In the genomic region with DNA sequence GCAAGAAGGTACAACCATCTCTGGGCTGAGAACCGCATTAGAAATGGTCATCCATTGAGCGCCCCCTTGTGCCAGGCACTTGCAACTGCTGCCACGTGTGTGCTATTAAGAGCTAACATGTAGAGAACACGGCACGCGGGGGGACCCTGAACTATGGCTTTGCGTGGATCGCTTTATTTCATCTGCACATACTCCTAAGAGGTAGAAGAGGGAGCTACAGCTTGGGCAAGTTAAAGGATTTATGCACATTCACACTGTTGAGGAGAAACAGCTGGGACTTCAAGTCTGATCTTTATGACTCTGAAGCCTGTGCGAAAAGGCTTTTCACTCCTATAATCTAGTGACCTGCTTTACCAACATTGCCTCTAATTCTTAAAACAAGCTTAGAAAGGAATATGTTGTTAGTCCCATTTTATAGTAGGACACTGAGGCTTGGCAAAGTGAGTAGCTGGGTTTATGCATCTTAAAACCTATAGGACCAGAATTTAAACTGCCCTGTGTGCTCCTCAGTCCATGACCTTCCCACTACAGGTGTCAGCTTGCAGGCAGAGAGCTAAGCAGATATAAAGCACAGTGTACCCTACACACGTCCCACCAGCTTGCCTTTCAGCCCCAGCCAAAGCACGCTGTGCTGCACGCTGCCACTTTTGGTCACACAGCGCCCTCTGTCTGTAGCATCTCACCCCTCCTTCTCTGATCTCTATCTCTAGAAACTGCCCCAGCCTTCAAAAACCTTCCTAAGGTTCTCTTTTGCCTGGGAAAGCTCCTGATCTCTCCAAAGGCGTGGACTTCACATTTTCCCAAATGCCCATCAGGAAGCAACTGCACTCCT, we compare ENCODE assay signal across 1 cellular context.
TF ChIP-seq lines count a peak whose summit lies in the region.

No MANE protein-coding gene starts in this region.

TF ChIP-seq in K562, 482 proteins besides CTCF, POLR2A, EP300 and RAD21 (continued from another document and continues in another):
- TF ChIP-seq, protein P1, sequence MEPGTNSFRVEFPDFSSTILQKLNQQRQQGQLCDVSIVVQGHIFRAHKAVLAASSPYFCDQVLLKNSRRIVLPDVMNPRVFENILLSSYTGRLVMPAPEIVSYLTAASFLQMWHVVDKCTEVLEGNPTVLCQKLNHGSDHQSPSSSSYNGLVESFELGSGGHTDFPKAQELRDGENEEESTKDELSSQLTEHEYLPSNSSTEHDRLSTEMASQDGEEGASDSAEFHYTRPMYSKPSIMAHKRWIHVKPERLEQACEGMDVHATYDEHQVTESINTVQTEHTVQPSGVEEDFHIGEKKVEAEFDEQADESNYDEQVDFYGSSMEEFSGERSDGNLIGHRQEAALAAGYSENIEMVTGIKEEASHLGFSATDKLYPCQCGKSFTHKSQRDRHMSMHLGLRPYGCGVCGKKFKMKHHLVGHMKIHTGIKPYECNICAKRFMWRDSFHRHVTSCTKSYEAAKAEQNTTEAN (CRISPR knock-in tag; IDR thresholded peaks at IDR 0.05), result no peak
- TF ChIP-seq CEBPG (CRISPR knock-in tag; IDR thresholded peaks at IDR 0.05), result no peak
- TF ChIP-seq CEBPG (tag; conservative IDR thresholded peaks at IDR 0.05 in 1 of 2, IDR thresholded peaks at IDR 0.05 in 1 of 2), result no peak
- no peak for TF ChIP-seq FOXM1 (IDR thresholded peaks at IDR 0.05; ENCODE audit: low read depth)
- no peak for TF ChIP-seq FOXM1 (CRISPR knock-in tag; IDR thresholded peaks at IDR 0.05; ENCODE audit: low read depth)
- TF ChIP-seq GTF2A2 (tag; IDR thresholded peaks at IDR 0.05), result no peak
- TF ChIP-seq MCM7 (IDR thresholded peaks at IDR 0.05), result no peak
- no peak for TF ChIP-seq PTBP1 (IDR thresholded peaks at IDR 0.05; ENCODE audit: low read depth, low read length)
- TF ChIP-seq SMAD3 (CRISPR knock-in tag; conservative IDR thresholded peaks at IDR 0.05), result no peak
- TF ChIP-seq DNMT1 (IDR thresholded peaks at IDR 0.05), result no peak
- no peak for TF ChIP-seq ZNF217 (CRISPR knock-in tag; IDR thresholded peaks at IDR 0.05)
- TF ChIP-seq SRF (CRISPR knock-in tag; IDR thresholded peaks at IDR 0.05), result no peak
- TF ChIP-seq SRSF3 (IDR thresholded peaks at IDR 0.05; ENCODE audit: insufficient read depth, low read length), result no peak
- TF ChIP-seq NFATC3 (IDR thresholded peaks at IDR 0.05), result no peak
- TF ChIP-seq TFAM (CRISPR knock-in tag; conservative IDR thresholded peaks at IDR 0.05), result no peak
- TF ChIP-seq DMBX1 (CRISPR knock-in tag; IDR thresholded peaks at IDR 0.05; ENCODE audit: borderline replicate concordance), result no peak
- no peak for TF ChIP-seq POLR3A (IDR thresholded peaks at IDR 0.05; ENCODE audit: borderline replicate concordance, extremely low read depth, insufficient read depth, insufficient read length)
- TF ChIP-seq, protein P2, sequence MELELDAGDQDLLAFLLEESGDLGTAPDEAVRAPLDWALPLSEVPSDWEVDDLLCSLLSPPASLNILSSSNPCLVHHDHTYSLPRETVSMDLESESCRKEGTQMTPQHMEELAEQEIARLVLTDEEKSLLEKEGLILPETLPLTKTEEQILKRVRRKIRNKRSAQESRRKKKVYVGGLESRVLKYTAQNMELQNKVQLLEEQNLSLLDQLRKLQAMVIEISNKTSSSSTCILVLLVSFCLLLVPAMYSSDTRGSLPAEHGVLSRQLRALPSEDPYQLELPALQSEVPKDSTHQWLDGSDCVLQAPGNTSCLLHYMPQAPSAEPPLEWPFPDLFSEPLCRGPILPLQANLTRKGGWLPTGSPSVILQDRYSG (tag; conservative IDR thresholded peaks at IDR 0.05; ENCODE audit: low read depth), result no peak
- peak; percentile 94; the same call in 1 of the 2 replicates for TF ChIP-seq STAG1 (CRISPR knock-in tag; IDR thresholded peaks at IDR 0.05; ENCODE audit: borderline replicate concordance)
- TF ChIP-seq ZNF668 (CRISPR knock-in tag; IDR thresholded peaks at IDR 0.05), result no peak
- peak; percentile 80 for TF ChIP-seq ARID2 (IDR thresholded peaks at IDR 0.05)
- peak; percentile 36 for TF ChIP-seq XRCC5 (IDR thresholded peaks at IDR 0.05; ENCODE audit: low read depth, low read length)
- peak; percentile 96 for TF ChIP-seq SMC3 (conservative IDR thresholded peaks at IDR 0.05; ENCODE audit: insufficient read depth, low read depth, low read length)
- no peak for TF ChIP-seq KLF13 (tag; IDR thresholded peaks at IDR 0.05; ENCODE audit: borderline replicate concordance, low read depth)
- TF ChIP-seq, protein P3, sequence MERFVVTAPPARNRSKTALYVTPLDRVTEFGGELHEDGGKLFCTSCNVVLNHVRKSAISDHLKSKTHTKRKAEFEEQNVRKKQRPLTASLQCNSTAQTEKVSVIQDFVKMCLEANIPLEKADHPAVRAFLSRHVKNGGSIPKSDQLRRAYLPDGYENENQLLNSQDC (CRISPR knock-in tag; IDR thresholded peaks at IDR 0.05), result no peak
- TF ChIP-seq ETV5 (CRISPR knock-in tag; IDR thresholded peaks at IDR 0.05; ENCODE audit: low read depth), result 0 out of 2 replicates have a peak, but pooled peaks have one; percentile 47
- no peak for TF ChIP-seq POLR2H (tag; IDR thresholded peaks at IDR 0.05; ENCODE audit: low read depth)
- TF ChIP-seq, protein P4, sequence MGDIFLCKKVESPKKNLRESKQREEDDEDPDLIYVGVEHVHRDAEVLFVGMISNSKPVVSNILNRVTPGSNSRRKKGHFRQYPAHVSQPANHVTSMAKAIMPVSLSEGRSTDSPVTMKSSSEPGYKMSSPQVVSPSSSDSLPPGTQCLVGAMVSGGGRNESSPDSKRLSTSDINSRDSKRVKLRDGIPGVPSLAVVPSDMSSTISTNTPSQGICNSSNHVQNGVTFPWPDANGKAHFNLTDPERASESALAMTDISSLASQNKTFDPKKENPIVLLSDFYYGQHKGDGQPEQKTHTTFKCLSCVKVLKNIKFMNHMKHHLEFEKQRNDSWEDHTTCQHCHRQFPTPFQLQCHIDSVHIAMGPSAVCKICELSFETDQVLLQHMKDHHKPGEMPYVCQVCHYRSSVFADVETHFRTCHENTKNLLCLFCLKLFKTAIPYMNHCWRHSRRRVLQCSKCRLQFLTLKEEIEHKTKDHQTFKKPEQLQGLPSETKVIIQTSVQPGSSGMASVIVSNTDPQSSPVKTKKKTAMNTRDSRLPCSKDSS (IDR thresholded peaks at IDR 0.05; ENCODE audit: low read depth, partially characterized antibody), result no peak
- 0 out of 2 replicates have a peak, but pooled peaks have one; percentile 19 for TF ChIP-seq SOX6 (IDR thresholded peaks at IDR 0.05)
- TF ChIP-seq CTBP1 (IDR thresholded peaks at IDR 0.05; ENCODE audit: borderline replicate concordance), result peak; percentile 36; the same call in 1 of the 2 replicates
- TF ChIP-seq TEAD4 (IDR thresholded peaks at IDR 0.05; ENCODE audit: low read length), result 0 out of 2 replicates have a peak, but pooled peaks have one; percentile 38
- no peak for TF ChIP-seq TEAD4 (CRISPR knock-in tag; IDR thresholded peaks at IDR 0.05; ENCODE audit: borderline replicate concordance)
- TF ChIP-seq BHLHE40 (IDR thresholded peaks at IDR 0.05; ENCODE audit: low read length), result peak; percentile 17; the same call in 1 of the 2 replicates
- 0 out of 2 replicates have a peak, but pooled peaks have one; percentile 29 for TF ChIP-seq ARID1B (IDR thresholded peaks at IDR 0.05)
- TF ChIP-seq, protein P5, sequence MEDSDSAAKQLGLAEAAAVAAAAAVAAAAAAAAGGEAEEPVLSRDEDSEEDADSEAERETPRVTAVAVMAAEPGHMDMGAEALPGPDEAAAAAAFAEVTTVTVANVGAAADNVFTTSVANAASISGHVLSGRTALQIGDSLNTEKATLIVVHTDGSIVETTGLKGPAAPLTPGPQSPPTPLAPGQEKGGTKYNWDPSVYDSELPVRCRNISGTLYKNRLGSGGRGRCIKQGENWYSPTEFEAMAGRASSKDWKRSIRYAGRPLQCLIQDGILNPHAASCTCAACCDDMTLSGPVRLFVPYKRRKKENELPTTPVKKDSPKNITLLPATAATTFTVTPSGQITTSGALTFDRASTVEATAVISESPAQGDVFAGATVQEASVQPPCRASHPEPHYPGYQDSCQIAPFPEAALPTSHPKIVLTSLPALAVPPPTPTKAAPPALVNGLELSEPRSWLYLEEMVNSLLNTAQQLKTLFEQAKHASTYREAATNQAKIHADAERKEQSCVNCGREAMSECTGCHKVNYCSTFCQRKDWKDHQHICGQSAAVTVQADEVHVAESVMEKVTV (CRISPR knock-in tag; IDR thresholded peaks at IDR 0.05), result peak; percentile 83
- peak; percentile 87 for TF ChIP-seq ZNF764 (CRISPR knock-in tag; IDR thresholded peaks at IDR 0.05; ENCODE audit: low read depth)
- TF ChIP-seq, protein P6, sequence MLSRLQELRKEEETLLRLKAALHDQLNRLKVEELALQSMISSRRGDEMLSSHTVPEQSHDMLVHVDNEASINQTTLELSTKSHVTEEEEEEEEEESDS (CRISPR knock-in tag; IDR thresholded peaks at IDR 0.05), result no peak
- TF ChIP-seq CREB1 (IDR thresholded peaks at IDR 0.05), result no peak
- TF ChIP-seq CREB1 (CRISPR knock-in tag; IDR thresholded peaks at IDR 0.05), result 0 out of 2 replicates have a peak, but pooled peaks have one; percentile 31
- TF ChIP-seq PHB (CRISPR knock-in tag; IDR thresholded peaks at IDR 0.05), result no peak
- no peak for TF ChIP-seq SP2 (IDR thresholded peaks at IDR 0.05; ENCODE audit: extremely low read depth, low read depth, low read length, poor library complexity, severe bottlenecking)
- TF ChIP-seq, protein P7, sequence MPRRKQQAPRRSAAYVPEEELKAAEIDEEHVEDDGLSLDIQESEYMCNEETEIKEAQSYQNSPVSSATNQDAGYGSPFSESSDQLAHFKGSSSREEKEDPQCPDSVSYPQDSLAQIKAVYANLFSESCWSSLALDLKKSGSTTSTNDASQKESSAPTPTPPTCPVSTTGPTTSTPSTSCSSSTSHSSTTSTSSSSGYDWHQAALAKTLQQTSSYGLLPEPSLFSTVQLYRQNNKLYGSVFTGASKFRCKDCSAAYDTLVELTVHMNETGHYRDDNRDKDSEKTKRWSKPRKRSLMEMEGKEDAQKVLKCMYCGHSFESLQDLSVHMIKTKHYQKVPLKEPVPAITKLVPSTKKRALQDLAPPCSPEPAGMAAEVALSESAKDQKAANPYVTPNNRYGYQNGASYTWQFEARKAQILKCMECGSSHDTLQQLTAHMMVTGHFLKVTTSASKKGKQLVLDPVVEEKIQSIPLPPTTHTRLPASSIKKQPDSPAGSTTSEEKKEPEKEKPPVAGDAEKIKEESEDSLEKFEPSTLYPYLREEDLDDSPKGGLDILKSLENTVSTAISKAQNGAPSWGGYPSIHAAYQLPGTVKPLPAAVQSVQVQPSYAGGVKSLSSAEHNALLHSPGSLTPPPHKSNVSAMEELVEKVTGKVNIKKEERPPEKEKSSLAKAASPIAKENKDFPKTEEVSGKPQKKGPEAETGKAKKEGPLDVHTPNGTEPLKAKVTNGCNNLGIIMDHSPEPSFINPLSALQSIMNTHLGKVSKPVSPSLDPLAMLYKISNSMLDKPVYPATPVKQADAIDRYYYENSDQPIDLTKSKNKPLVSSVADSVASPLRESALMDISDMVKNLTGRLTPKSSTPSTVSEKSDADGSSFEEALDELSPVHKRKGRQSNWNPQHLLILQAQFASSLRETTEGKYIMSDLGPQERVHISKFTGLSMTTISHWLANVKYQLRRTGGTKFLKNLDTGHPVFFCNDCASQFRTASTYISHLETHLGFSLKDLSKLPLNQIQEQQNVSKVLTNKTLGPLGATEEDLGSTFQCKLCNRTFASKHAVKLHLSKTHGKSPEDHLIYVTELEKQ (CRISPR knock-in tag; IDR thresholded peaks at IDR 0.05), result no peak
- TF ChIP-seq, protein P8, sequence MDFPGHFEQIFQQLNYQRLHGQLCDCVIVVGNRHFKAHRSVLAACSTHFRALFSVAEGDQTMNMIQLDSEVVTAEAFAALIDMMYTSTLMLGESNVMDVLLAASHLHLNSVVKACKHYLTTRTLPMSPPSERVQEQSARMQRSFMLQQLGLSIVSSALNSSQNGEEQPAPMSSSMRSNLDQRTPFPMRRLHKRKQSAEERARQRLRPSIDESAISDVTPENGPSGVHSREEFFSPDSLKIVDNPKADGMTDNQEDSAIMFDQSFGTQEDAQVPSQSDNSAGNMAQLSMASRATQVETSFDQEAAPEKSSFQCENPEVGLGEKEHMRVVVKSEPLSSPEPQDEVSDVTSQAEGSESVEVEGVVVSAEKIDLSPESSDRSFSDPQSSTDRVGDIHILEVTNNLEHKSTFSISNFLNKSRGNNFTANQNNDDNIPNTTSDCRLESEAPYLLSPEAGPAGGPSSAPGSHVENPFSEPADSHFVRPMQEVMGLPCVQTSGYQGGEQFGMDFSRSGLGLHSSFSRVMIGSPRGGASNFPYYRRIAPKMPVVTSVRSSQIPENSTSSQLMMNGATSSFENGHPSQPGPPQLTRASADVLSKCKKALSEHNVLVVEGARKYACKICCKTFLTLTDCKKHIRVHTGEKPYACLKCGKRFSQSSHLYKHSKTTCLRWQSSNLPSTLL (IDR thresholded peaks at IDR 0.05), result no peak
- peak; percentile 48 for TF ChIP-seq TBP (optimal IDR thresholded peaks at IDR 0.05; ENCODE audit: low read depth, low read length)
- TF ChIP-seq, protein P9, sequence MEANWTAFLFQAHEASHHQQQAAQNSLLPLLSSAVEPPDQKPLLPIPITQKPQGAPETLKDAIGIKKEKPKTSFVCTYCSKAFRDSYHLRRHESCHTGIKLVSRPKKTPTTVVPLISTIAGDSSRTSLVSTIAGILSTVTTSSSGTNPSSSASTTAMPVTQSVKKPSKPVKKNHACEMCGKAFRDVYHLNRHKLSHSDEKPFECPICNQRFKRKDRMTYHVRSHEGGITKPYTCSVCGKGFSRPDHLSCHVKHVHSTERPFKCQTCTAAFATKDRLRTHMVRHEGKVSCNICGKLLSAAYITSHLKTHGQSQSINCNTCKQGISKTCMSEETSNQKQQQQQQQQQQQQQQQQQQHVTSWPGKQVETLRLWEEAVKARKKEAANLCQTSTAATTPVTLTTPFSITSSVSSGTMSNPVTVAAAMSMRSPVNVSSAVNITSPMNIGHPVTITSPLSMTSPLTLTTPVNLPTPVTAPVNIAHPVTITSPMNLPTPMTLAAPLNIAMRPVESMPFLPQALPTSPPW (CRISPR knock-in tag; IDR thresholded peaks at IDR 0.05), result peak; percentile 21; the same call in 1 of the 2 replicates
- no peak for TF ChIP-seq ZNF311 (CRISPR knock-in tag; IDR thresholded peaks at IDR 0.05)
- peak; percentile 24; the same call in 1 of the 2 replicates for TF ChIP-seq TCF3 (CRISPR knock-in tag; IDR thresholded peaks at IDR 0.05)
- TF ChIP-seq, protein P10, sequence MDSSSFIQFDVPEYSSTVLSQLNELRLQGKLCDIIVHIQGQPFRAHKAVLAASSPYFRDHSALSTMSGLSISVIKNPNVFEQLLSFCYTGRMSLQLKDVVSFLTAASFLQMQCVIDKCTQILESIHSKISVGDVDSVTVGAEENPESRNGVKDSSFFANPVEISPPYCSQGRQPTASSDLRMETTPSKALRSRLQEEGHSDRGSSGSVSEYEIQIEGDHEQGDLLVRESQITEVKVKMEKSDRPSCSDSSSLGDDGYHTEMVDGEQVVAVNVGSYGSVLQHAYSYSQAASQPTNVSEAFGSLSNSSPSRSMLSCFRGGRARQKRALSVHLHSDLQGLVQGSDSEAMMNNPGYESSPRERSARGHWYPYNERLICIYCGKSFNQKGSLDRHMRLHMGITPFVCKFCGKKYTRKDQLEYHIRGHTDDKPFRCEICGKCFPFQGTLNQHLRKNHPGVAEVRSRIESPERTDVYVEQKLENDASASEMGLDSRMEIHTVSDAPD (CRISPR knock-in tag; IDR thresholded peaks at IDR 0.05), result no peak
- no peak for TF ChIP-seq NELFE (IDR thresholded peaks at IDR 0.05; ENCODE audit: insufficient read depth, insufficient read length)
- TF ChIP-seq RCOR1 (IDR thresholded peaks at IDR 0.05; ENCODE audit: borderline replicate concordance in 1 of 2, low read depth in 2 of 2, low read length in 2 of 2), result peak in 1 of 2 experiments; percentile 67; a peak in 1 of 4 replicates
- TF ChIP-seq ETS2 (tag; IDR thresholded peaks at IDR 0.05; ENCODE audit: borderline replicate concordance, poor library complexity, severe bottlenecking), result no peak
- no peak for TF ChIP-seq SMAD4 (CRISPR knock-in tag; conservative IDR thresholded peaks at IDR 0.05)
